In the genomic region with DNA sequence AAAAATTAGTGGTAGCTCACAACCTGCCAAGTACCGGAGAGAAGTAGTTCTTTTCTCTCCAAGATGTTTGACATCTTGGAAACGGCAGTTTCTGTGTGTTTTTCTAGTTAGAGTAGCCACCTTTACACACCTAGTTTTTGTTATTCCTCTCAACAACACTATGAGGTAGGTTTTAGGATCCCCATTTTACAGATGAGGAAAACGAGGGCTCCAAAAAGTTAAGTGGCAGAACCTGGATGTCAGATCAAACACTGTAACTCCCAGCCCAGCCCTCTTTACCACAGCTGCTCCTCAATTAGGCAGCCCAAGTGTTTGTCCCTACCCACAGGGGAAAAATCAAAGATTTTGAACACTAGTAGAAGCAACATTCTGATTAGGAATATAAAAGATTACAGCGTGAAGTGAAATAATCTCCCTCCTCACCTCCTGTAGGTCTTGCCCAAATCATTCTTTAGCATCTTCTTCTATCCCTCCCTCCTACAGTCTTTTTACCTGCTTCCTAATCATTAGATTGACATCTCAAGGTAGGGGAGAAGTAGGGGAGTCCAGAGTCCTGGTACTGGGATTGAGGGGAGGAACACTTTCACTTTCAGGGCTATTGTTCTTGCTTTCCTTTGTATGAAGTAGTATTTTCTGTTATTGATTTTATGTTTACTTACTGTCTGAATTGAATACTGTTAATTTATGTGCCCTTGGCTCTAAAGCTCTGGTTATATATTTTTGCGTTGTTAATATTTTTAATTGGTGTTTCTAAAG, we compare ENCODE assay signal across 1 cellular context.
TF ChIP-seq lines count a peak whose summit lies in the region.

No MANE protein-coding gene starts in this region.

TF ChIP-seq in HepG2, 621 proteins besides CTCF, POLR2A, EP300 and RAD21:
- TF ChIP-seq ISL2 (CRISPR knock-in tag; IDR thresholded peaks at IDR 0.05), result no peak
- TF ChIP-seq ZNF34 (CRISPR knock-in tag; IDR thresholded peaks at IDR 0.05; ENCODE audit: borderline replicate concordance), result no peak
- TF ChIP-seq STAG1 (CRISPR knock-in tag; IDR thresholded peaks at IDR 0.05), result no peak
- no peak for TF ChIP-seq ZNF782 (CRISPR knock-in tag; IDR thresholded peaks at IDR 0.05; ENCODE audit: borderline replicate concordance)
- TF ChIP-seq RARA (CRISPR knock-in tag; IDR thresholded peaks at IDR 0.05), result no peak
- TF ChIP-seq ZNF451 (CRISPR knock-in tag; IDR thresholded peaks at IDR 0.05), result no peak
- TF ChIP-seq IRX3 (CRISPR knock-in tag; IDR thresholded peaks at IDR 0.05; ENCODE audit: borderline replicate concordance, low read depth), result no peak
- TF ChIP-seq NFKBIZ (CRISPR knock-in tag; IDR thresholded peaks at IDR 0.05), result no peak
- no peak for TF ChIP-seq AHR (CRISPR knock-in tag; IDR thresholded peaks at IDR 0.05)
- TF ChIP-seq, protein P1, sequence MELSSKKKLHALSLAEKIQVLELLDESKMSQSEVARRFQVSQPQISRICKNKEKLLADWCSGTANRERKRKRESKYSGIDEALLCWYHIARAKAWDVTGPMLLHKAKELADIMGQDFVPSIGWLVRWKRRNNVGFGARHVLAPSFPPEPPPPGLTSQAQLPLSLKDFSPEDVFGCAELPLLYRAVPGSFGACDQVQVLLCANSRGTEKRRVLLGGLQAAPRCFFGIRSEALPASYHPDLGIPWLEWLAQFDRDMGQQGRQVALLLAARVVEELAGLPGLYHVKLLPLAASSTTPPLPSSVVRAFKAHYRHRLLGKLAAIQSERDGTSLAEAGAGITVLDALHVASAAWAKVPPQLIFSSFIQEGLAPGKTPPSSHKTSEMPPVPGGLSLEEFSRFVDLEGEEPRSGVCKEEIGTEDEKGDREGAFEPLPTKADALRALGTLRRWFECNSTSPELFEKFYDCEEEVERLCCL (CRISPR knock-in tag; IDR thresholded peaks at IDR 0.05; ENCODE audit: borderline replicate concordance), result no peak
- no peak for TF ChIP-seq MYNN (CRISPR knock-in tag; IDR thresholded peaks at IDR 0.05; ENCODE audit: low read depth)
- TF ChIP-seq, protein P2, sequence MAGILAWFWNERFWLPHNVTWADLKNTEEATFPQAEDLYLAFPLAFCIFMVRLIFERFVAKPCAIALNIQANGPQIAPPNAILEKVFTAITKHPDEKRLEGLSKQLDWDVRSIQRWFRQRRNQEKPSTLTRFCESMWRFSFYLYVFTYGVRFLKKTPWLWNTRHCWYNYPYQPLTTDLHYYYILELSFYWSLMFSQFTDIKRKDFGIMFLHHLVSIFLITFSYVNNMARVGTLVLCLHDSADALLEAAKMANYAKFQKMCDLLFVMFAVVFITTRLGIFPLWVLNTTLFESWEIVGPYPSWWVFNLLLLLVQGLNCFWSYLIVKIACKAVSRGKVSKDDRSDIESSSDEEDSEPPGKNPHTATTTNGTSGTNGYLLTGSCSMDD (CRISPR knock-in tag; IDR thresholded peaks at IDR 0.05), result no peak
- TF ChIP-seq HOXD1 (CRISPR knock-in tag; IDR thresholded peaks at IDR 0.05), result no peak
- no peak for TF ChIP-seq SOX13 (IDR thresholded peaks at IDR 0.05)
- TF ChIP-seq SOX13 (CRISPR knock-in tag; conservative IDR thresholded peaks at IDR 0.05 in 1 of 2, IDR thresholded peaks at IDR 0.05 in 1 of 2), result peak in 1 of 2 experiments; percentile 42; a peak in 1 of 4 replicates
- TF ChIP-seq, protein P3, sequence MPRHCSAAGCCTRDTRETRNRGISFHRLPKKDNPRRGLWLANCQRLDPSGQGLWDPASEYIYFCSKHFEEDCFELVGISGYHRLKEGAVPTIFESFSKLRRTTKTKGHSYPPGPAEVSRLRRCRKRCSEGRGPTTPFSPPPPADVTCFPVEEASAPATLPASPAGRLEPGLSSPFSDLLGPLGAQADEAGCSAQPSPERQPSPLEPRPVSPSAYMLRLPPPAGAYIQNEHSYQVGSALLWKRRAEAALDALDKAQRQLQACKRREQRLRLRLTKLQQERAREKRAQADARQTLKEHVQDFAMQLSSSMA (CRISPR knock-in tag; IDR thresholded peaks at IDR 0.05), result no peak
- no peak for TF ChIP-seq ZNF703 (CRISPR knock-in tag; IDR thresholded peaks at IDR 0.05; ENCODE audit: borderline replicate concordance)
- no peak for TF ChIP-seq ZNF749 (CRISPR knock-in tag; IDR thresholded peaks at IDR 0.05; ENCODE audit: borderline replicate concordance)
- peak; percentile 71 for TF ChIP-seq ZNF629 (CRISPR knock-in tag; conservative IDR thresholded peaks at IDR 0.05)
- peak; percentile 49 for TF ChIP-seq SOX5 (CRISPR knock-in tag; IDR thresholded peaks at IDR 0.05; ENCODE audit: borderline replicate concordance)
- TF ChIP-seq SMAD3 (CRISPR knock-in tag; IDR thresholded peaks at IDR 0.05), result no peak
- no peak for TF ChIP-seq ZNF20 (CRISPR knock-in tag; IDR thresholded peaks at IDR 0.05)
